In genomic region chr16:31502981-31503380, GRCh38 we compare ENCODE assay signal across 28 cellular contexts. TPM values are rescaled to one million over a fixed set of nuclear protein-coding genes. Genes with fewer than 3 reads are reported as not detected.
DNase-seq lines count a peak whose midpoint lies in the region; ATAC-seq and TF ChIP-seq lines count a peak whose summit lies in the region.
"Had no signal": no experiment of that assay in that cellular context is flagged by ENCODE, and none has a peak within 500 bp of the region (broad histone marks: within the 10 kb centered on the region; RNA-seq: fewer than 3 reads in every experiment).

No MANE protein-coding gene starts in this region.

- intact Hi-C loops in right lobe of liver (cut with DNase I) (no loop called here), upper lobe of right lung (cut with DNase I) (no loop called here), mucosa of descending colon (cut with DNase I, micrococcal nuclease) (no loop called here), gastrocnemius medialis (cut with DNase I; ENCODE audit: low total_unique reads) (loop anchor here (10.0 kb wide), 1 partner anchor 372 kb away; the partner anchor contains the start of gene ZNF267)

- ATAC-seq in activated naive CD8-positive, alpha-beta T cell treated with anti-CD3 and anti-CD28 coated beads, Interleukin-2, amount 50 U/mL, for 24 hours, result no peak
- ATAC-seq in right lobe of liver (no peak), upper lobe of right lung (peak; percentile 74), mucosa of descending colon (no peak), gastrocnemius medialis (no peak)
- ATAC-seq: activated T-cell treated with anti-CD3 and anti-CD28 coated beads, Interleukin-2, amount 50 U/mL, for 72 hours; stimulated activated memory B cell treated with anti-CD40 and anti-IgM and Interleukin-4, amounts not matched to agents 10 μg/mL and 1 μg/mL and 100 μg/mL, for 72 hours had no signal

- H3K9me3 Mint-ChIP-seq in activated naive CD8-positive, alpha-beta T cell treated with anti-CD3 and anti-CD28 coated beads for 36 hours, result no peaks in the 10 kb centered on the region
- no peaks in the 10 kb centered on the region for H3K9me3 Mint-ChIP-seq in activated naive CD8-positive, alpha-beta T cell treated with anti-CD3 and anti-CD28 coated beads, Interleukin-2, amount 50 U/mL, for 24 hours
- H3K9me3 Mint-ChIP-seq: activated naive CD4-positive, alpha-beta T cell treated with anti-CD3 and anti-CD28 coated beads for 36 hours; activated T-cell treated with anti-CD3 and anti-CD28 coated beads, Interleukin-2, amount 50 U/mL, for 72 hours; mesothelial cell of epicardium; nephron progenitor cell; stimulated activated memory B cell treated with anti-CD40 and anti-IgM and Interleukin-4, amounts not matched to agents 10 μg/mL and 1 μg/mL and 100 μg/mL, for 72 hours had no signal

- in situ Hi-C loops in gastrocnemius medialis (cut with MboI; ENCODE audit: low sequenced_read_pairs in 4 of 4), result loop anchor here in 3 of 4 donors (10.0 to 25.0 kb wide), 4 partner anchors 48 to 384 kb away; partner anchors contain the start of genes ZNF267 (in 2 of the 3) and ARMC5 (in 1 of the 3)

- H3K4me3 ChIP-seq in cardiac fibroblast (replicated peaks in 1 of 2; ENCODE audit: low read depth in 2 of 2, low read length in 2 of 2) (no peak overlapping the region), right lobe of liver (no peak overlapping the region), upper lobe of right lung (no peak overlapping the region), mucosa of descending colon (no peak overlapping the region), gastrocnemius medialis (no peak overlapping the region)
- H3K4me3 ChIP-seq: HAP-1, skin epidermis had no signal

- TF ChIP-seq CTCF in cardiac fibroblast (IDR thresholded peaks at IDR 0.05; ENCODE audit: low read depth, low read length), result no peak
- TF ChIP-seq CTCF in right lobe of liver (IDR thresholded peaks at IDR 0.05), result no peak
- no peak for TF ChIP-seq CTCF in upper lobe of right lung (IDR thresholded peaks at IDR 0.05)
- TF ChIP-seq CTCF in mucosa of descending colon (IDR thresholded peaks at IDR 0.05), result no peak
- TF ChIP-seq CTCF in gastrocnemius medialis (IDR thresholded peaks at IDR 0.05 in 4 of 5, conservative IDR thresholded peaks at IDR 0.05 in 1 of 5), result no peak

- H3K27ac ChIP-seq in right lobe of liver, result peak overlapping the region in 2 of 3 donors; percentile 72 to 83
- no peak overlapping the region for H3K27ac ChIP-seq in upper lobe of right lung
- no peak overlapping the region for H3K27ac ChIP-seq in gastrocnemius medialis
- H3K27ac ChIP-seq: skin epidermis had no signal

- peaks cover 39% of the 10 kb centered on the region for H3K4me1 Mint-ChIP-seq in activated naive CD8-positive, alpha-beta T cell treated with anti-CD3 and anti-CD28 coated beads for 36 hours
- H3K4me1 Mint-ChIP-seq in activated naive CD8-positive, alpha-beta T cell treated with anti-CD3 and anti-CD28 coated beads, Interleukin-2, amount 50 U/mL, for 24 hours, result peaks cover 26% of the 10 kb centered on the region

- peaks cover 13% of the 10 kb centered on the region for H3K36me3 Mint-ChIP-seq in activated naive CD8-positive, alpha-beta T cell treated with anti-CD3 and anti-CD28 coated beads for 36 hours
- H3K36me3 Mint-ChIP-seq in activated naive CD8-positive, alpha-beta T cell treated with anti-CD3 and anti-CD28 coated beads, Interleukin-2, amount 50 U/mL, for 24 hours (ENCODE audit: low read depth), result peaks cover 11% of the 10 kb centered on the region

- H3K9me3 ChIP-seq in right lobe of liver (no peaks in the 10 kb centered on the region), upper lobe of right lung (no peaks in the 10 kb centered on the region), mucosa of descending colon (no peaks in the 10 kb centered on the region), gastrocnemius medialis (no peaks in the 10 kb centered on the region)
- H3K9me3 ChIP-seq: Caco-2, HAP-1 had no signal

- TF ChIP-seq POLR2A in right lobe of liver (IDR thresholded peaks at IDR 0.05) (no peak), gastrocnemius medialis (IDR thresholded peaks at IDR 0.05) (no peak)

- DNase-seq in activated naive CD8-positive, alpha-beta T cell treated with anti-CD3 and anti-CD28 coated beads for 36 hours, result no peak
- DNase-seq in activated naive CD8-positive, alpha-beta T cell treated with anti-CD3 and anti-CD28 coated beads, Interleukin-2, amount 50 U/mL, for 24 hours, result no peak
- DNase-seq in cardiac fibroblast (ENCODE audit: low read depth in 2 of 2), result peak; percentile 28 to 29
- no peak for DNase-seq in right lobe of liver
- no peak for DNase-seq in upper lobe of right lung
- DNase-seq in mucosa of descending colon, result no peak
- no peak for DNase-seq in gastrocnemius medialis
- DNase-seq in nucleus accumbens (lab: John Stamatoyannopoulos, UW), result no peak
- DNase-seq: 8988T; activated CD4-positive, alpha-beta T cell treated with anti-CD3 and anti-CD28 coated beads for 48 hours; activated naive CD4-positive, alpha-beta T cell treated with anti-CD3 and anti-CD28 coated beads for 36 hours; activated T-cell treated with anti-CD3 and anti-CD28 coated beads, Interleukin-2, amount 50 U/mL, for 72 hours; Caco-2; cerebellar nuclear complex; effector CD4-positive, alpha-beta T cell; MM.1S; NCI-H1417 treated with DMSO at 0.1 percent for 48 hours; NCI-H526; nephron progenitor cell; stimulated activated CD4-positive, alpha-beta T cell treated with anti-CD3 and anti-CD28 coated beads, Interleukin-1b, Interleukin-23, amount 100 ng/mL, for 48 hours had no signal

- peak overlapping the region; percentile 62 for H3K27ac Mint-ChIP-seq in activated naive CD8-positive, alpha-beta T cell treated with anti-CD3 and anti-CD28 coated beads for 36 hours
- no peak overlapping the region for H3K27ac Mint-ChIP-seq in activated naive CD8-positive, alpha-beta T cell treated with anti-CD3 and anti-CD28 coated beads, Interleukin-2, amount 50 U/mL, for 24 hours
- H3K27ac Mint-ChIP-seq: activated naive CD4-positive, alpha-beta T cell treated with anti-CD3 and anti-CD28 coated beads for 36 hours; activated T-cell treated with anti-CD3 and anti-CD28 coated beads, Interleukin-2, amount 50 U/mL, for 72 hours; B cell; mesothelial cell of epicardium; nephron progenitor cell; stimulated activated memory B cell treated with anti-CD40 and anti-IgM and Interleukin-4, amounts not matched to agents 10 μg/mL and 1 μg/mL and 100 μg/mL, for 72 hours had no signal

- no peak overlapping the region for H3K4me3 Mint-ChIP-seq in activated naive CD8-positive, alpha-beta T cell treated with anti-CD3 and anti-CD28 coated beads for 36 hours
- H3K4me3 Mint-ChIP-seq in activated naive CD8-positive, alpha-beta T cell treated with anti-CD3 and anti-CD28 coated beads, Interleukin-2, amount 50 U/mL, for 24 hours, result no peak overlapping the region
- H3K4me3 Mint-ChIP-seq: activated naive CD4-positive, alpha-beta T cell treated with anti-CD3 and anti-CD28 coated beads for 36 hours; activated T-cell treated with anti-CD3 and anti-CD28 coated beads, Interleukin-2, amount 50 U/mL, for 72 hours; B cell; mesothelial cell of epicardium; nephron progenitor cell; stimulated activated memory B cell treated with anti-CD40 and anti-IgM and Interleukin-4, amounts not matched to agents 10 μg/mL and 1 μg/mL and 100 μg/mL, for 72 hours had no signal

- H3K27me3 ChIP-seq in right lobe of liver (no peaks in the 10 kb centered on the region), upper lobe of right lung (no peaks in the 10 kb centered on the region), gastrocnemius medialis (no peaks in the 10 kb centered on the region)

- H3K4me1 ChIP-seq in right lobe of liver (peaks cover 0 to 50% (median 22%) of the 10 kb centered on the region in 4 donors), upper lobe of right lung (peaks cover 27% of the 10 kb centered on the region), mucosa of descending colon (ENCODE audit: low read depth) (peaks cover 19% of the 10 kb centered on the region), gastrocnemius medialis (peaks cover 13 to 17% of the 10 kb centered on the region in 2 donors)

- no peaks in the 10 kb centered on the region for H3K27me3 Mint-ChIP-seq in activated naive CD8-positive, alpha-beta T cell treated with anti-CD3 and anti-CD28 coated beads for 36 hours
- no peaks in the 10 kb centered on the region for H3K27me3 Mint-ChIP-seq in activated naive CD8-positive, alpha-beta T cell treated with anti-CD3 and anti-CD28 coated beads, Interleukin-2, amount 50 U/mL, for 24 hours
- H3K27me3 Mint-ChIP-seq: B cell; stimulated activated memory B cell treated with anti-CD40 and anti-IgM and Interleukin-4, amounts not matched to agents 10 μg/mL and 1 μg/mL and 100 μg/mL, for 72 hours had no signal

- H3K36me3 ChIP-seq in right lobe of liver (peaks cover 0 to 9% (median 4%) of the 10 kb centered on the region in 4 donors), upper lobe of right lung (peaks cover 23% of the 10 kb centered on the region), mucosa of descending colon (ENCODE audit: low read depth) (no peaks in the 10 kb centered on the region), gastrocnemius medialis (peaks cover 0 to 20% of the 10 kb centered on the region in 2 donors)

RNA-seq across cellular contexts. Expression of gene RUSF1, which starts 5.2 kb away (rescaled TPM):
- 10 to 100 TPM; 36.6 to 37.4 TPM for total RNA-seq in activated naive CD8-positive, alpha-beta T cell treated with anti-CD3 and anti-CD28 coated beads for 36 hours
- 10 to 100 TPM; 35.8 to 70.3 (median 54.5) TPM for total RNA-seq in right lobe of liver
- 62.8 TPM for total RNA-seq in upper lobe of right lung
- total RNA-seq in mucosa of descending colon, result 10 to 100 TPM; 48.3 to 66.7 (median 51.7) TPM
- total RNA-seq in gastrocnemius medialis, result 10 to 100 TPM in 1 of 4 donors, 1 to 10 TPM in 3; 6.7 to 15.1 (median 8.5) TPM

RNA-seq across cellular contexts. Expression of gene SLC5A2, which starts 20.1 kb away (rescaled TPM):
- under 1 TPM in 1 of 2 experiments, not detected in 1; 0.08 TPM for total RNA-seq in activated naive CD8-positive, alpha-beta T cell treated with anti-CD3 and anti-CD28 coated beads for 36 hours
- total RNA-seq in right lobe of liver (under 1 TPM in 3 of 6 experiments, not detected in 3; 0.07 to 0.14 (median 0.12) TPM), upper lobe of right lung (3.1 TPM), mucosa of descending colon (under 1 TPM in 2 of 3 donors, not detected in 1; 0.47 to 0.70 TPM), gastrocnemius medialis (not detected)
- total RNA-seq: activated naive CD4-positive, alpha-beta T cell treated with anti-CD3 and anti-CD28 coated beads for 36 hours; activated T-cell treated with anti-CD3 and anti-CD28 coated beads, Interleukin-2, amount 50 U/mL, for 72 hours; epithelial cell of proximal tubule; T-helper 1 cell treated with Interleukin-12 subunit alpha and Interleukin-12 subunit beta and Interleukin-4 antibody, amounts not matched to agents 30 ng/mL and 1 ng/mL, for 36 hours had no signal

RNA-seq across cellular contexts. Expression of gene AHSP, which starts 24.7 kb away (rescaled TPM):
- total RNA-seq in activated naive CD8-positive, alpha-beta T cell treated with anti-CD3 and anti-CD28 coated beads for 36 hours, result not detected
- total RNA-seq in right lobe of liver (1 to 10 TPM in 3 of 6 experiments, under 1 TPM in 1, not detected in 2; 0.95 to 7.3 (median 3.0) TPM), upper lobe of right lung (not detected), mucosa of descending colon (not detected), gastrocnemius medialis (not detected)
- total RNA-seq: activated naive CD4-positive, alpha-beta T cell treated with anti-CD3 and anti-CD28 coated beads for 36 hours; activated T-cell treated with anti-CD3 and anti-CD28 coated beads, Interleukin-2, amount 50 U/mL, for 72 hours; B cell; Caco-2; epithelial cell of proximal tubule; mesothelial cell of epicardium; SK-MEL-5; T-helper 1 cell treated with Interleukin-12 subunit alpha and Interleukin-12 subunit beta and Interleukin-4 antibody, amounts not matched to agents 30 ng/mL and 1 ng/mL, for 36 hours had no signal

RNA-seq across cellular contexts. Expression of gene TGFB1I1, which starts 31.0 kb away (rescaled TPM):
- total RNA-seq in activated naive CD8-positive, alpha-beta T cell treated with anti-CD3 and anti-CD28 coated beads for 36 hours, result under 1 TPM; 0.32 to 0.49 TPM
- total RNA-seq in right lobe of liver, result 1 to 10 TPM; 1.9 to 7.9 (median 6.7) TPM
- total RNA-seq in upper lobe of right lung, result 49.9 TPM
- 100 to 1,000 TPM in 1 of 3 donors, 10 to 100 TPM in 1, 1 to 10 TPM in 1; 7.8 to 227 (median 26.1) TPM for total RNA-seq in mucosa of descending colon
- 10 to 100 TPM in 1 of 4 donors, 1 to 10 TPM in 3; 4.6 to 14.4 (median 7.4) TPM for total RNA-seq in gastrocnemius medialis

RNA-seq across cellular contexts. Expression of gene ARMC5, which starts 43.7 kb away (rescaled TPM):
- 10 to 100 TPM; 13.7 to 14.3 TPM for total RNA-seq in activated naive CD8-positive, alpha-beta T cell treated with anti-CD3 and anti-CD28 coated beads for 36 hours
- total RNA-seq in right lobe of liver, result 10 to 100 TPM in 3 of 6 experiments, 1 to 10 TPM in 3; 3.9 to 20.9 (median 11.0) TPM
- 10.8 TPM for total RNA-seq in upper lobe of right lung
- 1 to 10 TPM; 8.3 to 9.9 (median 8.5) TPM for total RNA-seq in mucosa of descending colon
- total RNA-seq in gastrocnemius medialis, result 10 to 100 TPM; 13.9 to 24.3 (median 19.4) TPM

Comparison
In these comparisons a context has a peak if more than half of its experiments do, and no peak if none do; other contexts are left out.
1. DNase-seq: peak in cardiac fibroblast (2 of 2); none in activated naive CD8-positive, alpha-beta T cell treated with anti-CD3 and anti-CD28 coated beads for 36 hours (single experiment), activated naive CD8-positive, alpha-beta T cell treated with anti-CD3 and anti-CD28 coated beads, Interleukin-2, amount 50 U/mL, for 24 hours (single experiment), right lobe of liver (0 of 3), upper lobe of right lung (single experiment), mucosa of descending colon (0 of 3), gastrocnemius medialis (0 of 2) and nucleus accumbens (0 of 56).
2. H3K27ac ChIP-seq: peak in right lobe of liver (2 of 3); none in upper lobe of right lung (single experiment) and gastrocnemius medialis (0 of 4).